ENCODE assay signal across 15 cellular contexts in genomic region chr9:137967280-137967943, GRCh38.
"Had no signal": no experiment of that assay in that cellular context is flagged by ENCODE, and none has a peak within 500 bp of the region (broad histone marks: within the 10 kb centered on the region; RNA-seq: fewer than 3 reads in every experiment).

No MANE protein-coding gene starts in this region.

- DNase-seq: activated CD4-positive, alpha-beta memory T cell treated with anti-CD3 and anti-CD28 coated beads, Interleukin-2, amount 10 ng/mL, durations not matched to agents 7 days and 5 days; activated CD4-positive, alpha-beta T cell treated with anti-CD3 and anti-CD28 coated beads, Interleukin-2, amount 10 ng/mL, durations not matched to agents 24 days and 14 days; activated naive CD8-positive, alpha-beta T cell treated with anti-CD3 and anti-CD28 coated beads for 36 hours; colonic mucosa; heart left ventricle; naive thymus-derived CD8-positive, alpha-beta T cell; stimulated activated CD4-positive, alpha-beta T cell treated with anti-CD3 and anti-CD28 coated beads, Interleukin-4, amount 100 ng/mL, for 24 hours; stimulated activated naive CD8-positive, alpha-beta T cell treated with anti-CD3 and anti-CD28 coated beads, Interleukin-15, Interleukin-2, amounts not matched to agents 100 U/mL and 50 U/mL, for 24 hours; substantia nigra; thyroid gland had no signal

- H3K4me3 Mint-ChIP-seq: activated CD4-positive, alpha-beta memory T cell treated with anti-CD3 and anti-CD28 coated beads, Interleukin-2, amount 10 ng/mL, durations not matched to agents 7 days and 5 days; activated CD4-positive, alpha-beta T cell treated with anti-CD3 and anti-CD28 coated beads, Interleukin-2, amount 10 ng/mL, durations not matched to agents 24 days and 14 days; activated naive CD8-positive, alpha-beta T cell treated with anti-CD3 and anti-CD28 coated beads for 36 hours; activated T-helper 1 cell treated with anti-CD3 and anti-CD28 coated beads, Interleukin-12 subunit alpha, Interleukin-12 subunit beta, Interleukin-2, Interleukin-4 antibody, amounts not matched to agents 30 ng/mL and 10 ng/mL and 1 ng/mL, durations not matched to agents 14 hours and 24 hours and 36 hours; central memory CD8-positive, alpha-beta T cell; mesothelial cell of epicardium; naive thymus-derived CD8-positive, alpha-beta T cell had no signal

- H3K9me3 Mint-ChIP-seq: activated CD4-positive, alpha-beta memory T cell treated with anti-CD3 and anti-CD28 coated beads, Interleukin-2, amount 10 ng/mL, durations not matched to agents 7 days and 5 days; activated CD4-positive, alpha-beta T cell treated with anti-CD3 and anti-CD28 coated beads, Interleukin-2, amount 10 ng/mL, durations not matched to agents 24 days and 14 days; activated T-helper 1 cell treated with anti-CD3 and anti-CD28 coated beads, Interleukin-12 subunit alpha, Interleukin-12 subunit beta, Interleukin-2, Interleukin-4 antibody, amounts not matched to agents 30 ng/mL and 10 ng/mL and 1 ng/mL, durations not matched to agents 14 hours and 24 hours and 36 hours; central memory CD8-positive, alpha-beta T cell had no signal

- ATAC-seq: heart left ventricle; left lobe of liver; naive thymus-derived CD8-positive, alpha-beta T cell; stimulated activated naive CD8-positive, alpha-beta T cell treated with anti-CD3 and anti-CD28 coated beads, Interleukin-15, Interleukin-2, amounts not matched to agents 100 U/mL and 50 U/mL, for 24 hours; upper lobe of right lung had no signal

- H3K27ac Mint-ChIP-seq: activated CD4-positive, alpha-beta memory T cell treated with anti-CD3 and anti-CD28 coated beads, Interleukin-2, amount 10 ng/mL, durations not matched to agents 7 days and 5 days; activated CD4-positive, alpha-beta T cell treated with anti-CD3 and anti-CD28 coated beads, Interleukin-2, amount 10 ng/mL, durations not matched to agents 24 days and 14 days; activated naive CD8-positive, alpha-beta T cell treated with anti-CD3 and anti-CD28 coated beads for 36 hours; activated T-helper 1 cell treated with anti-CD3 and anti-CD28 coated beads, Interleukin-12 subunit alpha, Interleukin-12 subunit beta, Interleukin-2, Interleukin-4 antibody, amounts not matched to agents 30 ng/mL and 10 ng/mL and 1 ng/mL, durations not matched to agents 14 hours and 24 hours and 36 hours; mesothelial cell of epicardium; naive thymus-derived CD8-positive, alpha-beta T cell had no signal

- H3K4me1 Mint-ChIP-seq: activated CD4-positive, alpha-beta memory T cell treated with anti-CD3 and anti-CD28 coated beads, Interleukin-2, amount 10 ng/mL, durations not matched to agents 7 days and 5 days; activated CD4-positive, alpha-beta T cell treated with anti-CD3 and anti-CD28 coated beads, Interleukin-2, amount 10 ng/mL, durations not matched to agents 24 days and 14 days; activated naive CD8-positive, alpha-beta T cell treated with anti-CD3 and anti-CD28 coated beads for 36 hours; central memory CD8-positive, alpha-beta T cell had no signal

- H3K36me3 Mint-ChIP-seq: activated naive CD8-positive, alpha-beta T cell treated with anti-CD3 and anti-CD28 coated beads for 36 hours; mesothelial cell of epicardium had no signal
